ENCODE assay signal across 14 cellular contexts in the genomic region with DNA sequence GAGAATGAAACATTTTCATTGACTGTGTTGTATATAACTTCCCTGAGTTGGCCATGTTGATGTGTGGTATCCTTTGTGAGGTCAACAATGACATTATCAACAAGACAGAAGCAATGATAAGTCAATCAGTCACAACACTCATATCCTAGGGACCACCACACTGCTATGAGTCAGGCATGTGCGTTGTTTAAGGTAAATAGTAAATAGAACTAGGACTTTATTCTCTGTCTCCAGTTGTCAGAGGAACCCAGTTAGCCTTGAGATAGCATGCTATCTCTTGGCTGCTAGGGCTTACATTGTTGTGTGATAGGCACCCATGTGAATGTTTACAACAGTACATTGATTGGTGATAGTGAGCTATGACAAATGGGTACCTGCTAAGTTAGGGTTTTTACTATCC.
"Had no signal": no experiment of that assay in that cellular context is flagged by ENCODE, and none has a peak within 500 bp of the region (broad histone marks: within the 10 kb centered on the region; RNA-seq: fewer than 3 reads in every experiment).

No MANE protein-coding gene starts in this region.

- H3K9ac ChIP-seq: neural progenitor cell had no signal

- H3K4me3 ChIP-seq: gastroesophageal sphincter, lung, neural progenitor cell, ovary had no signal

- H3K27ac ChIP-seq: gastroesophageal sphincter, neural progenitor cell, ovary had no signal

- H3K36me3 ChIP-seq: gastroesophageal sphincter, neural progenitor cell, ovary had no signal

- H3K9me3 ChIP-seq: gastroesophageal sphincter, ovary had no signal

- DNase-seq: activated CD4-positive, alpha-beta memory T cell treated with anti-CD3 and anti-CD28 coated beads for 36 hours; activated gamma-delta T cell; activated T-cell treated with anti-CD3 and anti-CD28 coated beads, Interleukin-2, amount 50 U/mL, for 48 hours; amygdala; cerebellar nuclear complex; effector CD8-positive, alpha-beta T cell; left colon; midbrain; ovary; stimulated activated CD4-positive, alpha-beta T cell treated with anti-CD3 and anti-CD28 coated beads, Interleukin-1b, Interleukin-23, amount 100 ng/mL, for 48 hours had no signal

- H3K27me3 ChIP-seq: gastroesophageal sphincter, neural progenitor cell, ovary had no signal

- ATAC-seq: gastroesophageal sphincter, left colon, sciatic nerve had no signal
